ENCODE assay signal across 1 cellular context in genomic region chr1:119771770-119772169, GRCh38.
TF ChIP-seq lines count a peak whose summit lies in the region.

No MANE protein-coding gene starts in this region.

TF ChIP-seq in HepG2, 621 proteins besides CTCF, POLR2A, EP300 and RAD21:
- TF ChIP-seq ZBTB40 (IDR thresholded peaks at IDR 0.05), result no peak
- TF ChIP-seq ZBTB40 (CRISPR knock-in tag; IDR thresholded peaks at IDR 0.05), result no peak
- no peak for TF ChIP-seq ZBTB39 (CRISPR knock-in tag; IDR thresholded peaks at IDR 0.05)
- no peak for TF ChIP-seq FOSL1 (CRISPR knock-in tag; IDR thresholded peaks at IDR 0.05; ENCODE audit: borderline replicate concordance)
- no peak for TF ChIP-seq MXI1 (IDR thresholded peaks at IDR 0.05; ENCODE audit: borderline replicate concordance, low read depth, low read length)
- TF ChIP-seq ZNF691 (CRISPR knock-in tag; IDR thresholded peaks at IDR 0.05; ENCODE audit: borderline replicate concordance, low read depth), result no peak
- no peak for TF ChIP-seq ZNF75D (CRISPR knock-in tag; IDR thresholded peaks at IDR 0.05; ENCODE audit: borderline replicate concordance)
- TF ChIP-seq ZNF777 (CRISPR knock-in tag; IDR thresholded peaks at IDR 0.05), result no peak
- no peak for TF ChIP-seq ARID4A (CRISPR knock-in tag; IDR thresholded peaks at IDR 0.05; ENCODE audit: borderline replicate concordance)
- no peak for TF ChIP-seq KLF12 (CRISPR knock-in tag; IDR thresholded peaks at IDR 0.05; ENCODE audit: borderline replicate concordance)
- TF ChIP-seq IRF9 (CRISPR knock-in tag; IDR thresholded peaks at IDR 0.05; ENCODE audit: borderline replicate concordance), result no peak
- TF ChIP-seq XBP1 (CRISPR knock-in tag; IDR thresholded peaks at IDR 0.05), result no peak
- TF ChIP-seq SP2 (CRISPR knock-in tag; IDR thresholded peaks at IDR 0.05), result no peak
- TF ChIP-seq PATZ1 (CRISPR knock-in tag; IDR thresholded peaks at IDR 0.05), result no peak
- no peak for TF ChIP-seq MYNN (CRISPR knock-in tag; IDR thresholded peaks at IDR 0.05; ENCODE audit: low read depth)
